In the genomic region with DNA sequence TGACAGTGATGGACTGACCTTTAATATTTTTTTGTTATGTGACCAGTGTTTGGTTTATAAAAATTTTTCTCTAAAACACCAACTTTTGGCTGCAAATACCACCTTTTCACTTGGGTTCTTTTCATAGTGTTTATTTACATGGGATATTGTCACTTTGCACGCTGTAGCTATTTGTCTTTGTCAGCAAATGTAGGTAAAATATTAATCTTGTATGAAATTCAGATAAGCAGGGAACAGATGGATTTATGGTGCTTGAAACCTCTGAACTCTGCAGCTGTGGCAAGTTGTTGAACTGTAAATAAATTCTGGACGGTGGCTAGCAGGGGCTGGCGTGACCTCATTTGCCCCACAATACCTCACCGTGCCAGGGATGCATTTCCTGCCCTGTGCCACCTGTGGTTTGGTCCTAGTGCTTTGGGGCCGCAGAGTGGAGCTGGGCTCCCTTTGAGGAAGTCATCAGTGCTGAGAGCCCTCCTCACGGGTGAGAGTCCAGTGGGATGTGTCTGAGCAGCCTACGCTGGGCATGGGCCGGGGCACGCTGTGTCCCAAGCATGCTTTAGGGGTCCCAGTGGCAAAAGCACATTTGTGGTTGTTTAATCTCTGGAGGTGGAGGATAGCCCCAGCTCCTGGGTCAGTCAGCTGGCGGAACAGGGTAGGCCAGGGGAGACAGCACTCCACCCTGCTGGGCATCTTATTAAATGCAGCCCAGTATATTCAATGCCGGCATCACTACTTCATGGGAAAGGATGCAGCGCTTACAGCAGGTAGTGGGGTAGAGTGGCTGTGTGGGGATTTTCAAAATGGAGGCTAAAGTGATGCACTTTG, we compare ENCODE assay signal across 1 cellular context.
TF ChIP-seq lines count a peak whose summit lies in the region.

No MANE protein-coding gene starts in this region.

TF ChIP-seq in WTC11, 78 proteins besides CTCF, POLR2A, EP300 and RAD21 (continued from another document):
- TF ChIP-seq, protein P1, sequence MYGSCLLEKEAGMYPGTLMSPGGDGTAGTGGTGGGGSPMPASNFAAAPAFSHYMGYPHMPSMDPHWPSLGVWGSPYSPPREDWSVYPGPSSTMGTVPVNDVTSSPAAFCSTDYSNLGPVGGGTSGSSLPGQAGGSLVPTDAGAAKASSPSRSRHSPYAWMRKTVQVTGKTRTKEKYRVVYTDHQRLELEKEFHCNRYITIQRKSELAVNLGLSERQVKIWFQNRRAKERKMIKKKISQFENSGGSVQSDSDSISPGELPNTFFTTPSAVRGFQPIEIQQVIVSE (CRISPR knock-in tag; IDR thresholded peaks at IDR 0.05; ENCODE audit: borderline replicate concordance): no peak
